Comparison of ENCODE assay signal across 8 cellular contexts in the genomic region with DNA sequence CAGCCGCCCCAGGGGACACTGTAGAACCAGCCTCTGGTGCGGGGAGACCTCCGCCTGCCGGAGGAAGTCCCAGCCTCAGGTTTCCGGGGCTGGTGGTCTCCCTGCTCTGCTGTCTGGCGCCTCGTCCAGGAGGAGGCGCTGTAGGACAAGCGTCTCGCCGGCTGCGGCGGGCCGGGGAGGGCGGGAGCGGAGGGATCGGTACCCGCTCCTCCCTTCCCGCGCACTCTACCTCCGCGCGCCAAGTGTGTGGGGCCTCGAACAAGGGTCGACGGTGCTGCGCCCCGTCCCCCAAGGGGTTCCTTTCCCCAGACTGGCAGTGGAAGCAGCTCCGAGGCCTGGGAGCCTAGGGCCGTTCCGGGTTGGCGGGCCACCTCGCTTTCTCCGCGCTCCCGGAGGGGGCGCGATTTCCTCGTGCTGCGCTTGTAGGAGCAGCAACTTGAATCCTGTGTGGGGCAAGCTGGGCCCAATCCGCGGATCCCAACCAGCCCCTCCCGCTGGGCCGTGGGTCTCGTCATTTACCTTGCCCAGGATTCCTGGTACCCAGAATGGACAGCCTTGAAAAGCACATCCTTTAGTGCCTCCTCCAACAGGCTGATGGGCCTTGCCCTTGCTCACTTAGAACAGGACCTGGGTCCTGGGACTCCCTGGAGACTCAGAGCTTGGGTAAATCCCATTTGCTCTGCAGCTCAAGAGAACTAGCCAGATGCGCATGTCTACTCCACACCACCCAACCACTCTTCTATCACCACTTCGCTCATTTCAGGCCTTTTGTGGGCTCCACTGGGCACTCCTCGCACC. TPM values are rescaled to one million over a fixed set of nuclear protein-coding genes. Genes with fewer than 3 reads are reported as not detected.
A peak's percentile ranks its signal among the peaks of the same experiment; 100 is the strongest.
DNase-seq lines count a peak whose midpoint lies in the region; ATAC-seq lines count a peak whose summit lies in the region.

No MANE protein-coding gene starts in this region.

- peaks cover 50% of the 10 kb centered on the region for H3K79me2 ChIP-seq in ACC112 (ENCODE audit: control insufficient read depth, insufficient read depth, low read length, unreplicated experiment)

- peaks cover 19% of the 10 kb centered on the region for H3K4me1 ChIP-seq in ACC112 (ENCODE audit: control insufficient read depth, insufficient read depth, low read length, unreplicated experiment)

- H3K36me3 Mint-ChIP-seq in activated CD4-positive, alpha-beta T cell treated with anti-CD3 and anti-CD28 coated beads, Interleukin-2, amount 10 ng/mL, durations not matched to agents 24 days and 14 days (ENCODE audit: low read depth), result no peaks in the 10 kb centered on the region

- H3K27me3 ChIP-seq in ACC112 (ENCODE audit: insufficient read depth, low read length), result no peaks in the 10 kb centered on the region

- H3K36me3 ChIP-seq in ACC112 (ENCODE audit: insufficient read depth, low read length), result no peaks in the 10 kb centered on the region

- ATAC-seq in GM18498 (IDR thresholded peaks at IDR 0.05; ENCODE audit: unreplicated experiment), result peak; percentile 94
- peak; percentile 92 for ATAC-seq in HG02885 (IDR thresholded peaks at IDR 0.05; ENCODE audit: poor library complexity, unreplicated experiment)

- H3K27me3 Mint-ChIP-seq in activated CD4-positive, alpha-beta T cell treated with anti-CD3 and anti-CD28 coated beads, Interleukin-2, amount 10 ng/mL, durations not matched to agents 24 days and 14 days, result peaks cover 72% of the 10 kb centered on the region

- peaks cover 4% of the 10 kb centered on the region for H3K4me1 Mint-ChIP-seq in activated CD4-positive, alpha-beta T cell treated with anti-CD3 and anti-CD28 coated beads, Interleukin-2, amount 10 ng/mL, durations not matched to agents 24 days and 14 days

- intact Hi-C loops in activated CD4-positive, alpha-beta T cell treated with anti-CD3 and anti-CD28 coated beads, Interleukin-2, amount 10 ng/mL, durations not matched to agents 24 days and 14 days (cut with micrococcal nuclease), result loop anchor here (1.0 to 10.0 kb wide), 6 partner anchors 315 to 1007 kb away; no protein-coding TSS in a partner anchor

- H3K4me3 Mint-ChIP-seq in activated CD4-positive, alpha-beta T cell treated with anti-CD3 and anti-CD28 coated beads, Interleukin-2, amount 10 ng/mL, durations not matched to agents 24 days and 14 days, result peak overlapping the region; percentile 20

- no peaks in the 10 kb centered on the region for H3K9me3 Mint-ChIP-seq in activated CD4-positive, alpha-beta T cell treated with anti-CD3 and anti-CD28 coated beads, Interleukin-2, amount 10 ng/mL, durations not matched to agents 24 days and 14 days

- H3K4me3 ChIP-seq in ACC112 (ENCODE audit: low read depth, low read length), result peak overlapping the region; percentile 83

- H3K27ac Mint-ChIP-seq in activated CD4-positive, alpha-beta T cell treated with anti-CD3 and anti-CD28 coated beads, Interleukin-2, amount 10 ng/mL, durations not matched to agents 24 days and 14 days, result no peak overlapping the region

- peak overlapping the region; percentile 76 for H3K27ac ChIP-seq in ACC112 (ENCODE audit: low read depth, low read length)

- H2AFZ ChIP-seq in ACC112 (ENCODE audit: low read length, unreplicated experiment), result peak overlapping the region; percentile 95

- DNase-seq in NCI-H2196 (lab: John Stamatoyannopoulos, UW; ENCODE audit: unreplicated experiment) (peak; percentile 71), medulla oblongata (ENCODE audit: extremely low spot score) (peak; percentile 91)
- DNase-seq in activated CD4-positive, alpha-beta T cell treated with anti-CD3 and anti-CD28 coated beads, Interleukin-2, amount 10 ng/mL, durations not matched to agents 24 days and 14 days, result peak; percentile 92
- peak; percentile 30 for DNase-seq in effector CD4-positive, alpha-beta T cell
- peak; percentile 29 for DNase-seq in stimulated activated CD8-positive, alpha-beta memory T cell treated with anti-CD3 and anti-CD28 coated beads, Interleukin-12 subunit alpha, Interleukin-12 subunit beta, amount 100 ng/mL, for 4 hours (ENCODE audit: low read depth)

RNA-seq across cellular contexts. Expression of a gene that starts 10.6 kb away (rescaled TPM):
- total RNA-seq in activated CD4-positive, alpha-beta T cell treated with anti-CD3 and anti-CD28 coated beads, Interleukin-2, amount 10 ng/mL, durations not matched to agents 24 days and 14 days, result not detected in 2 replicates

RNA-seq across cellular contexts. Expression of a gene that starts 11.2 kb away (rescaled TPM):
- total RNA-seq in activated CD4-positive, alpha-beta T cell treated with anti-CD3 and anti-CD28 coated beads, Interleukin-2, amount 10 ng/mL, durations not matched to agents 24 days and 14 days, result not detected in 2 replicates

RNA-seq across cellular contexts. Expression of a gene that starts 16.4 kb away (rescaled TPM):
- not detected in 2 replicates for total RNA-seq in activated CD4-positive, alpha-beta T cell treated with anti-CD3 and anti-CD28 coated beads, Interleukin-2, amount 10 ng/mL, durations not matched to agents 24 days and 14 days

RNA-seq across cellular contexts. Expression of a gene that starts 18.2 kb away (rescaled TPM):
- total RNA-seq in activated CD4-positive, alpha-beta T cell treated with anti-CD3 and anti-CD28 coated beads, Interleukin-2, amount 10 ng/mL, durations not matched to agents 24 days and 14 days, result not detected in 2 replicates

RNA-seq across cellular contexts. Expression of a gene that starts 24.1 kb away (rescaled TPM):
- total RNA-seq in activated CD4-positive, alpha-beta T cell treated with anti-CD3 and anti-CD28 coated beads, Interleukin-2, amount 10 ng/mL, durations not matched to agents 24 days and 14 days, result not detected in 2 replicates

Comparison
In these comparisons a context has a peak if more than half of its experiments do, and no peak if none do; other contexts are left out.
1. Peak in every context shown above with its lines: DNase-seq, ATAC-seq, H3K4me3 ChIP-seq and H3K27ac ChIP-seq.
2. DNase-seq: peak in every context shown above with its lines; median percentile 92 in activated CD4-positive, alpha-beta T cell treated with anti-CD3 and anti-CD28 coated beads, Interleukin-2, amount 10 ng/mL, durations not matched to agents 24 days and 14 days; 91 in medulla oblongata; 71 in NCI-H2196; 30 in effector CD4-positive, alpha-beta T cell; 29 in stimulated activated CD8-positive, alpha-beta memory T cell treated with anti-CD3 and anti-CD28 coated beads, Interleukin-12 subunit alpha, Interleukin-12 subunit beta, amount 100 ng/mL, for 4 hours.